8 cellular contexts compared by ENCODE assay signal in the genomic region with DNA sequence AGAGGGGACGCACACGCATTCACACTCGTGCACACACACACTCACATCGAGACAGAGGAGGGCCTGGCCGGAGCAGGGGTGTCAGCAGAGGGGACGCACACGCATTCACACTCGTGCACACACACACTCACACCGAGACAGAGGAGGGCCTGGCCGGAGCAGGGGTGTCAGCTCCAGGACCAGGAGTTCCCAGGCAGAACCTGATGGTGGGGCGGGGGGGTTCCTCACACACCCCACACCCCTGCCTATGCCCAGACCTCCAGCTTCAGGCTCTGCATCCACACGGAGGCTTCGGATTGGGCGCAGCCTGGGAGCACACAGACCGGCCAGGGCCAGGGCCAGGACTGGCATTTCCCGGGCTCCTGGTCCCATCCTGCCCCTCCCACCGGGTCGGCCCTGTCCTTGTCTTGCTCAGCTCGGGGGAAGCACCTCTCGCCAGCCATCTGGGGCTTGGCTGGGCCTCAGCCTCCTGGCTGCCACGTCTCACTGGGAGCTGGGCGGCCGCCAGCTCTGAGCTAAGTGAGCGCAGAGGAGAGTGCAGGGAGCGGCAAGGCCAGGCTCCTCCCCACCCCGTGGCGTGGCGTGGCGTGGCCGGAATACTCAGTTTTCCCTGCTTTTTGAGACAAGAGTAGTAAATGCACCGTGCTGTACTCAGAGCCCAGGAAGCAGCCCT. TPM values are rescaled to one million over a fixed set of nuclear protein-coding genes. Genes with fewer than 3 reads are reported as not detected.
A peak's percentile ranks its signal among the peaks of the same experiment; 100 is the strongest.
DNase-seq lines count a peak whose midpoint lies in the region; ATAC-seq lines count a peak whose summit lies in the region.

No MANE protein-coding gene starts in this region.

- no peak overlapping the region for H3K4me3 ChIP-seq in skeletal muscle cell (ENCODE audit: low read depth, low read length)

- DNase-seq in EH (ENCODE audit: low read depth) (peak; percentile 98), anterior cingulate cortex (lab: John Stamatoyannopoulos, UW) (peak in 51 of 58 donors; percentile 4 to 69 (median 32)), left ventricle myocardium superior (peak; percentile 93), skeletal muscle cell (ENCODE audit: low read depth) (peak; percentile 80), NCI-H82 (lab: John Stamatoyannopoulos, UW) (no peak), NCI-H748 treated with DMSO at 0.1 percent for 48 hours (lab: John Stamatoyannopoulos, UW) (no peak), HPDE6-E6E7 (ENCODE audit: extremely low spot score) (no peak)

- ATAC-seq in left ventricle myocardium superior (peak; percentile 96), GM19397 (IDR thresholded peaks at IDR 0.05; ENCODE audit: unreplicated experiment) (no peak)

- intact Hi-C loops in left ventricle myocardium superior (cut with micrococcal nuclease), result no loop called here

RNA-seq across cellular contexts. Expression of a gene that starts 31.3 kb away (rescaled TPM):
- total RNA-seq in left ventricle myocardium superior, result 4.3 TPM

Comparison
In these comparisons a context has a peak if more than half of its experiments do, and no peak if none do; other contexts are left out.
1. DNase-seq: peak in EH (single experiment), anterior cingulate cortex (51 of 58), left ventricle myocardium superior (single experiment) and skeletal muscle cell (single experiment); none in NCI-H82 (single experiment), NCI-H748 treated with DMSO at 0.1 percent for 48 hours (single experiment) and HPDE6-E6E7 (single experiment).